24 cellular contexts compared by ENCODE assay signal in the genomic region with DNA sequence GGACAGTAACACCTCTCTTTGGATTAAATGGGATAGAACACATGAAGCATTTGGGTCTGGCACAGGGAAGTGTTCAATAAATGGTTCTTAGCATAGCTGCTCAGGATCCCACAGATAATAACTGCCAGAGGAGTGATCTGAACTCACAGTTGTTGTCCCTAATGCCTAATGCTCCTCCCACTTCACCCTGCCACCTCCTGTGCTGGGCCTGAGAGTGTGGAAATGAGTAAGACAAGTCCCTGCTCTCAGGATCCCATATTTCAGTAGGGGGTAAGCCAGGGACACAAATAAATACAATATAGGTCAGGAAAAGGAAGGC. TPM values are rescaled to one million over a fixed set of nuclear protein-coding genes. Genes with fewer than 3 reads are reported as not detected.
DNase-seq lines count a peak whose midpoint lies in the region; ATAC-seq and TF ChIP-seq lines count a peak whose summit lies in the region.
"Had no signal": no experiment of that assay in that cellular context is flagged by ENCODE, and none has a peak within 500 bp of the region (broad histone marks: within the 10 kb centered on the region; RNA-seq: fewer than 3 reads in every experiment).

No MANE protein-coding gene starts in this region.

- POLR2A ChIA-PET in PC-9 (lab: Charles Lee; ENCODE audit: unreplicated experiment), result no interaction called here

- H3K4me2 ChIP-seq in PC-9, result peak overlapping the region; percentile 69

- no peak for TF ChIP-seq POLR2A in vagina (IDR thresholded peaks at IDR 0.05)

- H3K27ac ChIP-seq in PC-9, result peak overlapping the region; percentile 59
- no peak overlapping the region for H3K27ac ChIP-seq in vagina
- H3K27ac ChIP-seq: esophagus muscularis mucosa, SK-N-MC had no signal

- no peak overlapping the region; the same call in 1 of the 2 replicates for H2AFZ ChIP-seq in PC-9

- H3K4me1 ChIP-seq in PC-9 (replicated peaks; ENCODE audit: insufficient read depth), result peaks cover 41% of the 10 kb centered on the region
- no peaks in the 10 kb centered on the region for H3K4me1 ChIP-seq in vagina

- H3K9me3 ChIP-seq in PC-9 (ENCODE audit: insufficient read depth, low read depth), result peaks cover 9% of the 10 kb centered on the region
- H3K9me3 ChIP-seq in vagina, result no peaks in the 10 kb centered on the region

- peaks cover 22 to 25% of the 10 kb centered on the region in 2 donors for H3K4me1 Mint-ChIP-seq in immature natural killer cell

- ATAC-seq in GM21717 (IDR thresholded peaks at IDR 0.05; ENCODE audit: unreplicated experiment) (no peak), HG03108 (IDR thresholded peaks at IDR 0.05; ENCODE audit: unreplicated experiment) (no peak)
- ATAC-seq: activated naive CD8-positive, alpha-beta T cell treated with anti-CD3 and anti-CD28 coated beads, Interleukin-2, amount 50 U/mL, for 24 hours; activated T-cell treated with anti-CD3 and anti-CD28 coated beads, Interleukin-2, amount 50 U/mL, for 4 hours had no signal

- peaks cover 1 to 5% (median 3%) of the 10 kb centered on the region in 3 donors for H3K36me3 Mint-ChIP-seq in immature natural killer cell

- H3F3A ChIP-seq in PC-9 (ENCODE audit: insufficient read depth, low read depth), result peaks cover 28% of the 10 kb centered on the region

- H3K9me2 ChIP-seq in PC-9 (ENCODE audit: insufficient read depth), result no peaks in the 10 kb centered on the region

- no peaks in the 10 kb centered on the region for H3K27me3 ChIP-seq in PC-9 (ENCODE audit: insufficient read depth, low read depth)
- no peaks in the 10 kb centered on the region for H3K27me3 ChIP-seq in vagina
- H3K27me3 ChIP-seq: esophagus muscularis mucosa had no signal

- peak overlapping the region in 3 of 6 donors; percentile 47 to 84 (median 65) for H3K27ac Mint-ChIP-seq in immature natural killer cell
- H3K27ac Mint-ChIP-seq: activated naive CD8-positive, alpha-beta T cell treated with anti-CD3 and anti-CD28 coated beads, Interleukin-2, amount 50 U/mL, for 24 hours; CD4-positive, alpha-beta T cell; HFFc6; nephron progenitor cell had no signal

- H3K9me3 Mint-ChIP-seq in immature natural killer cell, result peaks cover 0 to 17% (median 7%) of the 10 kb centered on the region in 6 donors

- H3K79me2 ChIP-seq in PC-9 (ENCODE audit: low read depth), result no peaks in the 10 kb centered on the region

- no peaks in the 10 kb centered on the region for H3K36me3 ChIP-seq in PC-9 (ENCODE audit: low read depth)
- no peaks in the 10 kb centered on the region for H3K36me3 ChIP-seq in vagina
- H3K36me3 ChIP-seq: esophagus muscularis mucosa, heart right ventricle had no signal

- DNase-seq in NCI-H82 (lab: John Stamatoyannopoulos, UW) (peak; percentile 60), NCI-H82 treated with DMSO at 0.1 percent for 48 hours (lab: John Stamatoyannopoulos, UW; ENCODE audit: unreplicated experiment) (no peak), PC-9 (peak in 1 of 2 experiments; percentile 35), islet precursor cell (peak; percentile 43), vagina (ENCODE audit: extremely low spot score in 2 of 2) (peak; percentile 22 to 27), immature natural killer cell (no peak)
- DNase-seq: activated naive CD8-positive, alpha-beta T cell treated with anti-CD3 and anti-CD28 coated beads, Interleukin-2, amount 50 U/mL, for 24 hours; activated T-cell treated with anti-CD3 and anti-CD28 coated beads, Interleukin-2, amount 50 U/mL, for 4 hours; cortex of kidney; foreskin fibroblast; heart right ventricle; HFFc6; NCI-H1092; NCI-H187; nephron progenitor cell; NK-92 treated with Interleukin-12 subunit alpha and Interleukin-12 subunit beta, amount 100 ng/mL, for 24 hours; stimulated activated naive CD4-positive, alpha-beta T cell had no signal

- H4K20me1 ChIP-seq in PC-9 (ENCODE audit: insufficient read depth), result no peaks in the 10 kb centered on the region

- BruUV-seq in PC-9 (replicated peaks; lab: Mats Ljungman, UMichigan), result no TSS peak

- H3K4me3 Mint-ChIP-seq in immature natural killer cell, result peak overlapping the region in 1 of 5 donors; percentile 69
- H3K4me3 Mint-ChIP-seq: activated naive CD8-positive, alpha-beta T cell treated with anti-CD3 and anti-CD28 coated beads, Interleukin-2, amount 50 U/mL, for 24 hours; activated T-cell treated with anti-CD3 and anti-CD28 coated beads, Interleukin-2, amount 50 U/mL, for 4 hours; CD4-positive, alpha-beta T cell; HFFc6; nephron progenitor cell had no signal

- intact Hi-C loops in PC-9 (cut with micrococcal nuclease; ENCODE audit: unreplicated experiment) (no loop called here), vagina (cut with DNase I) (no loop called here)

- TF ChIP-seq CTCF in PC-9 (conservative IDR thresholded peaks at IDR 0.05), result no peak
- no peak for TF ChIP-seq CTCF in vagina (IDR thresholded peaks at IDR 0.05)

- H3K4me3 ChIP-seq in PC-9, result no peak overlapping the region
- H3K4me3 ChIP-seq in vagina, result no peak overlapping the region
- H3K4me3 ChIP-seq: esophagus muscularis mucosa, heart right ventricle, SK-N-MC had no signal

- H3K27me3 Mint-ChIP-seq in immature natural killer cell (ENCODE audit: low read depth in 3 of 3), result peaks cover 3 to 8% (median 4%) of the 10 kb centered on the region in 3 donors

- CTCF ChIA-PET in PC-9 (lab: Charles Lee), result interaction anchor here (0.9 kb wide), 1 partner anchor 19 kb away, joined by 4 read pairs; no protein-coding TSS in a partner anchor

RNA-seq across cellular contexts. Expression of gene FOXO6, which starts 19.9 kb away (rescaled TPM):
- total RNA-seq in PC-9 (2021) (9.0 and 17.5 TPM in 2 replicates), vagina (1.7 TPM)
- not detected for polyA plus RNA-seq in immature natural killer cell
- total RNA-seq: lung microvascular endothelial cell; T-helper 1 cell treated with Interleukin-12 subunit alpha and Interleukin-12 subunit beta and Interleukin-4 antibody, amounts not matched to agents 30 ng/mL and 1 ng/mL, for 36 hours had no signal

Comparison
In these comparisons a context has a peak if more than half of its experiments do, and no peak if none do; other contexts are left out.
1. DNase-seq: peak in NCI-H82 (single experiment), islet precursor cell (single experiment) and vagina (2 of 2); none in NCI-H82 treated with DMSO at 0.1 percent for 48 hours (single experiment) and immature natural killer cell (0 of 3).